14 cellular contexts compared by ENCODE assay signal in the genomic region with DNA sequence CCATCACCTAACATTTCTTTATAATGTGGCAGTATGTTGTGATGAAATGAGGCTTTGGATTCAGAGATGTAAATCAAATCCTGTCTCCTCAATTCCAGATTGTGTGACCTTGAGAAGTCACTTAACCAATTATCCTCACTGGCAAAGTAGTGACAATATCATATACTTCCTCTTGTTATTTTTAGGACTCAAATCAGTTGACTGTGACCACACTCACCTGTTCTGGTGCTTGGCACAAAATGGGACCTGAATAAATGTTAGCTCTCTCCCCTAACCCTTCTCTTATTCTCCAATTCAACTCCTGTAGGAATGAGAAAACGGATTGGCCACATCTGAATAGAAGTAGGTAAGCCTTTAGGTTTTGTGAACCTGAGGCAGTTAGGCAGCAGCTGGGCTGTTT.
"Had no signal": no experiment of that assay in that cellular context is flagged by ENCODE, and none has a peak within 500 bp of the region (broad histone marks: within the 10 kb centered on the region; RNA-seq: fewer than 3 reads in every experiment).

No MANE protein-coding gene starts in this region.

- H3K27me3 ChIP-seq: dorsolateral prefrontal cortex, heart left ventricle, right atrium auricular region had no signal

- ATAC-seq: heart left ventricle; left colon; left ventricle myocardium superior; naive thymus-derived CD8-positive, alpha-beta T cell had no signal

- H3K36me3 ChIP-seq: heart left ventricle, right atrium auricular region had no signal

- H3K27ac ChIP-seq: dorsolateral prefrontal cortex, heart left ventricle, right atrium auricular region had no signal

- H3K4me3 ChIP-seq: dorsolateral prefrontal cortex, heart left ventricle, lung, right atrium auricular region had no signal

- H3K4me3 Mint-ChIP-seq: naive thymus-derived CD8-positive, alpha-beta T cell had no signal

- H3K9me3 Mint-ChIP-seq: naive thymus-derived CD8-positive, alpha-beta T cell had no signal

- H3K27ac Mint-ChIP-seq: naive thymus-derived CD8-positive, alpha-beta T cell had no signal

- DNase-seq: cortex of kidney; dorsolateral prefrontal cortex; effector CD8-positive, alpha-beta T cell; foreskin melanocyte; heart left ventricle; hippocampal formation; left colon; left ventricle myocardium superior; naive thymus-derived CD8-positive, alpha-beta T cell; small intestine; stimulated activated CD4-positive, alpha-beta T cell treated with anti-CD3 and anti-CD28 coated beads, Interleukin-2, amount 100 ng/mL, for 48 hours; stimulated activated naive CD4-positive, alpha-beta T cell treated with Interleukin-2 at 50 U/mL for 16 hours had no signal

- H3K4me1 ChIP-seq: heart left ventricle, right atrium auricular region had no signal

- H3K9me3 ChIP-seq: heart left ventricle, right atrium auricular region had no signal
